10 cellular contexts compared by ENCODE assay signal in the genomic region with DNA sequence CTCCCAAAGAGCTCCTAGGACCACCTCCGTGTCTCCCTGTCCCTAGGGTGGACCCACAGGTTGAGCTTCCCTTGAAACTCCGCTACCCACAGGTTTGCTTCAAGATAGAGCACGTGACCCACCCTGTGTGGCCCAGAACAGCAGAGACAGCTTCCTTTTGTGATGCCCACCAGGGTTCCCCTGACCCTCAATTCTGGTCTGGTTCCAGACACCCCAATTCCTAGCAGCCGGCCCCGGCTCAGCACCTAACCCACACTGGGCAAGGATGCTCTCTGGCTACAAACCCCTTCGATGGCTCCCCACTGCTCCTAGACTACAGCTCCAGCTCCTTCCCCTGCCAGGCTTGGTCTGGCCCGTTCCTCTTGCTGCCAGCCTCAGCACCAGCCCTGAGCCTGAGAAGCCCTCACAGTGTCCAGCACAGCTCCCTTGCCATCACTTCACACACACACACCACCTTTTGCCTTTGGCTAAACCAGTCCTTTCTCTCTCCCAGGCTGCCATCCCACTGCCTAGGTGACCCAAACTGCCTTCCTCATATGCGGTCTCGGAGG. TPM values are rescaled to one million over a fixed set of nuclear protein-coding genes. Genes with fewer than 3 reads are reported as not detected.
A peak's percentile ranks its signal among the peaks of the same experiment; 100 is the strongest.
DNase-seq lines count a peak whose midpoint lies in the region; ATAC-seq and TF ChIP-seq lines count a peak whose summit lies in the region.
"Had no signal": no experiment of that assay in that cellular context is flagged by ENCODE, and none has a peak within 500 bp of the region (broad histone marks: within the 10 kb centered on the region; RNA-seq: fewer than 3 reads in every experiment).

No MANE protein-coding gene starts in this region.

- no peaks in the 10 kb centered on the region for H3K36me3 Mint-ChIP-seq in activated CD4-positive, alpha-beta T cell treated with anti-CD3 and anti-CD28 coated beads, Interleukin-2, amount 10 ng/mL, durations not matched to agents 7 days and 5 days (ENCODE audit: low read depth)
- H3K36me3 Mint-ChIP-seq in effector memory CD8-positive, alpha-beta T cell (ENCODE audit: insufficient read depth) = peaks cover 2% of the 10 kb centered on the region

- H3K27me3 ChIP-seq in NT2/D1 (ENCODE audit: insufficient read depth, insufficient read length) (no peaks in the 10 kb centered on the region), sigmoid colon (peaks cover 0 to 9% (median 0%) of the 10 kb centered on the region in 3 donors), smooth muscle cell (ENCODE audit: low read depth) (peaks cover 18% of the 10 kb centered on the region)

- peak overlapping the region; percentile 69 for H3K4me3 Mint-ChIP-seq in activated CD4-positive, alpha-beta T cell treated with anti-CD3 and anti-CD28 coated beads, Interleukin-2, amount 10 ng/mL, durations not matched to agents 7 days and 5 days
- peak overlapping the region; percentile 72 to 76 for H3K4me3 Mint-ChIP-seq in effector memory CD8-positive, alpha-beta T cell

- H3K79me2 ChIP-seq in smooth muscle cell (ENCODE audit: low read depth) = no peaks in the 10 kb centered on the region

- no peaks in the 10 kb centered on the region for H3F3A ChIP-seq in smooth muscle cell (ENCODE audit: low read depth)

- no peak overlapping the region for H3K27ac ChIP-seq in sigmoid colon
- no peak overlapping the region for H3K27ac ChIP-seq in smooth muscle cell (ENCODE audit: low read depth)
- H3K27ac ChIP-seq: lower lobe of right lung had no signal

- H3K27ac Mint-ChIP-seq in activated CD4-positive, alpha-beta T cell treated with anti-CD3 and anti-CD28 coated beads, Interleukin-2, amount 10 ng/mL, durations not matched to agents 7 days and 5 days = no peak overlapping the region
- H3K27ac Mint-ChIP-seq in effector memory CD8-positive, alpha-beta T cell = no peak overlapping the region

- POLR2A ChIA-PET in activated CD4-positive, alpha-beta T cell treated with anti-CD3 and anti-CD28 coated beads, Interleukin-2, amount 10 ng/mL, durations not matched to agents 7 days and 5 days (lab: Charles Lee) = interaction anchor here (0.6 kb wide), 1 partner anchor 12 kb away, joined by 3 read pairs; no protein-coding TSS in a partner anchor

- H3K4me2 ChIP-seq in smooth muscle cell = no peak overlapping the region

- intact Hi-C loops in sigmoid colon (cut with DNase I) = loop anchor here (2.0 to 5.0 kb wide), 2 partner anchors 40 to 113 kb away; no protein-coding TSS in a partner anchor

- H3K4me1 Mint-ChIP-seq in activated CD4-positive, alpha-beta T cell treated with anti-CD3 and anti-CD28 coated beads, Interleukin-2, amount 10 ng/mL, durations not matched to agents 7 days and 5 days = peaks cover 7% of the 10 kb centered on the region
- H3K4me1 Mint-ChIP-seq in effector memory CD8-positive, alpha-beta T cell (ENCODE audit: low read depth in 2 of 2) = peaks cover 6% of the 10 kb centered on the region in 2 donors

- TF ChIP-seq CTCF in sigmoid colon (IDR thresholded peaks at IDR 0.05) (no peak), smooth muscle cell (IDR thresholded peaks at IDR 0.05; ENCODE audit: borderline replicate concordance, insufficient read depth, poor library complexity, severe bottlenecking) (no peak)

- no peaks in the 10 kb centered on the region for H4K20me1 ChIP-seq in smooth muscle cell (ENCODE audit: low read depth)

- ATAC-seq in effector memory CD8-positive, alpha-beta T cell (replicated peaks) = no peak

- H3K27me3 Mint-ChIP-seq in activated CD4-positive, alpha-beta T cell treated with anti-CD3 and anti-CD28 coated beads, Interleukin-2, amount 10 ng/mL, durations not matched to agents 7 days and 5 days = peaks cover 22% of the 10 kb centered on the region
- peaks cover 10 to 28% of the 10 kb centered on the region in 2 donors for H3K27me3 Mint-ChIP-seq in effector memory CD8-positive, alpha-beta T cell

- TF ChIP-seq EP300 in sigmoid colon (IDR thresholded peaks at IDR 0.05) = no peak

- H3K4me3 ChIP-seq in NT2/D1 (ENCODE audit: insufficient read length, low read depth) (no peak overlapping the region), sigmoid colon (no peak overlapping the region), smooth muscle cell (no peak overlapping the region)
- H3K4me3 ChIP-seq: lower lobe of right lung had no signal

- H3K9ac ChIP-seq in NT2/D1 (ENCODE audit: insufficient read length, low read depth) = peak overlapping the region; percentile 21
- no peak overlapping the region for H3K9ac ChIP-seq in smooth muscle cell (ENCODE audit: low read depth)

- 75 to 76% methylated on average over 9 of the region's 9 CpGs for WGBS in sigmoid colon, 2 donors
- WGBS in smooth muscle cell (ENCODE audit: low lambda C conversion rate) = 80% methylated on average over 9 of the region's 9 CpGs

- no peak overlapping the region for H2AFZ ChIP-seq in smooth muscle cell (ENCODE audit: low read depth)

- H3K9me3 Mint-ChIP-seq in activated CD4-positive, alpha-beta T cell treated with anti-CD3 and anti-CD28 coated beads, Interleukin-2, amount 10 ng/mL, durations not matched to agents 7 days and 5 days = no peaks in the 10 kb centered on the region
- H3K9me3 Mint-ChIP-seq in effector memory CD8-positive, alpha-beta T cell = no peaks in the 10 kb centered on the region

- H3K4me1 ChIP-seq in NT2/D1 (ENCODE audit: insufficient read depth, insufficient read length) (no peaks in the 10 kb centered on the region), sigmoid colon (peaks cover 0 to 3% (median 0%) of the 10 kb centered on the region in 4 donors), smooth muscle cell (ENCODE audit: low read depth) (no peaks in the 10 kb centered on the region)
- H3K4me1 ChIP-seq: lower lobe of right lung had no signal

- TF ChIP-seq POLR2A in sigmoid colon (IDR thresholded peaks at IDR 0.05) = no peak

- no peaks in the 10 kb centered on the region for H3K9me3 ChIP-seq in NT2/D1 (ENCODE audit: insufficient read depth, low read length)
- H3K9me3 ChIP-seq in sigmoid colon = no peaks in the 10 kb centered on the region
- no peaks in the 10 kb centered on the region for H3K9me3 ChIP-seq in smooth muscle cell (replicated peaks; ENCODE audit: low read depth)
- H3K9me3 ChIP-seq: lower lobe of right lung had no signal

- H3K36me3 ChIP-seq in NT2/D1 (ENCODE audit: insufficient read depth, insufficient read length, low read length) (no peaks in the 10 kb centered on the region), sigmoid colon (no peaks in the 10 kb centered on the region), smooth muscle cell (ENCODE audit: low read depth) (no peaks in the 10 kb centered on the region)
- H3K36me3 ChIP-seq: lower lobe of right lung had no signal

- CTCF ChIA-PET in activated CD4-positive, alpha-beta T cell treated with anti-CD3 and anti-CD28 coated beads, Interleukin-2, amount 10 ng/mL, durations not matched to agents 7 days and 5 days (lab: Charles Lee) = interaction anchor here (0.8 to 2.9 kb wide), 15 partner anchors 9 to 725 kb away, joined by 3 to 13 read pairs (median 4); no protein-coding TSS in a partner anchor

- no peak for DNase-seq in activated CD4-positive, alpha-beta T cell treated with anti-CD3 and anti-CD28 coated beads, Interleukin-2, amount 10 ng/mL, durations not matched to agents 7 days and 5 days
- DNase-seq in activated CD4-positive, alpha-beta T cell treated with anti-CD3 and anti-CD28 coated beads for 48 hours = no peak
- no peak for DNase-seq in NT2/D1 (ENCODE audit: low read depth, low spot score)
- no peak for DNase-seq in effector memory CD8-positive, alpha-beta T cell
- peak; percentile 57 for DNase-seq in sigmoid colon
- no peak for DNase-seq in NOMO-1 treated with DMSO at 0.1 percent for 48 hours (lab: John Stamatoyannopoulos, UW; ENCODE audit: unreplicated experiment)
- DNase-seq in smooth muscle cell (lab: John Stamatoyannopoulos, UW; ENCODE audit: unreplicated experiment) = no peak
- DNase-seq in NCI-H187 treated with DMSO at 0.1 percent for 48 hours (lab: John Stamatoyannopoulos, UW) = no peak

RNA-seq across cellular contexts. Expression of a gene that starts 6.3 kb away (rescaled TPM):
- total RNA-seq in activated CD4-positive, alpha-beta T cell treated with anti-CD3 and anti-CD28 coated beads, Interleukin-2, amount 10 ng/mL, durations not matched to agents 7 days and 5 days = not detected
- 100 to 1,000 TPM in 1 of 4 donors, 10 to 100 TPM in 3; 33.9 to 135 (median 64.2) TPM for total RNA-seq in sigmoid colon
- 1 to 10 TPM in 1 of 3 donors, not detected in 2; 4.6 TPM for polyA plus RNA-seq in sigmoid colon
- total RNA-seq in smooth muscle cell = 4.0 and 6.4 TPM in 2 replicates
- polyA plus RNA-seq in smooth muscle cell = 2.8 and 9.2 TPM in 2 replicates
- total RNA-seq: lower lobe of right lung had no signal

RNA-seq across cellular contexts. Expression of a gene that starts 20.4 kb away (rescaled TPM):
- total RNA-seq in activated CD4-positive, alpha-beta T cell treated with anti-CD3 and anti-CD28 coated beads, Interleukin-2, amount 10 ng/mL, durations not matched to agents 7 days and 5 days = not detected
- total RNA-seq in sigmoid colon = not detected
- under 1 TPM in 1 of 3 donors, not detected in 2; 0.06 TPM for polyA plus RNA-seq in sigmoid colon
- 3.0 and 4.7 TPM in 2 replicates for total RNA-seq in smooth muscle cell
- 7.2 and 11.3 TPM in 2 replicates for polyA plus RNA-seq in smooth muscle cell
- total RNA-seq: lower lobe of right lung had no signal
- polyA plus RNA-seq: right cardiac atrium had no signal

RNA-seq across cellular contexts. Expression of a gene that starts 20.4 kb away (rescaled TPM):
- total RNA-seq in activated CD4-positive, alpha-beta T cell treated with anti-CD3 and anti-CD28 coated beads, Interleukin-2, amount 10 ng/mL, durations not matched to agents 7 days and 5 days = under 1 TPM; 0.65 to 0.69 TPM
- total RNA-seq in sigmoid colon (10 to 100 TPM; 31.9 to 60.7 (median 35.1) TPM), smooth muscle cell (42.6 and 45.2 TPM in 2 replicates)
- polyA plus RNA-seq in sigmoid colon (100 to 1,000 TPM in 1 of 3 donors, 10 to 100 TPM in 2; 67.9 to 158 (median 70.5) TPM), smooth muscle cell (98.1 and 128 TPM in 2 replicates)

RNA-seq across cellular contexts. Expression of a gene that starts 56.8 kb away (rescaled TPM):
- total RNA-seq in activated CD4-positive, alpha-beta T cell treated with anti-CD3 and anti-CD28 coated beads, Interleukin-2, amount 10 ng/mL, durations not matched to agents 7 days and 5 days = 100 to 1,000 TPM; 142 to 148 TPM
- total RNA-seq in sigmoid colon (100 to 1,000 TPM in 1 of 4 donors, 10 to 100 TPM in 3; 59.3 to 124 (median 70.4) TPM), smooth muscle cell (128 and 139 TPM in 2 replicates)
- polyA plus RNA-seq in sigmoid colon (100 to 1,000 TPM in 1 of 3 donors, 10 to 100 TPM in 2; 61.3 to 216 (median 70.9) TPM), smooth muscle cell (207 and 260 TPM in 2 replicates)

RNA-seq across cellular contexts. Expression of a gene that starts 57.3 kb away (rescaled TPM):
- total RNA-seq in activated CD4-positive, alpha-beta T cell treated with anti-CD3 and anti-CD28 coated beads, Interleukin-2, amount 10 ng/mL, durations not matched to agents 7 days and 5 days = 10 to 100 TPM; 15.4 to 16.0 TPM
- total RNA-seq in sigmoid colon = 10 to 100 TPM; 11.0 to 21.3 (median 18.3) TPM
- 10 to 100 TPM in 1 of 3 donors, 1 to 10 TPM in 2; 1.8 to 12.8 (median 3.2) TPM for polyA plus RNA-seq in sigmoid colon
- 6.2 and 7.1 TPM in 2 replicates for total RNA-seq in smooth muscle cell
- 9.4 and 10.9 TPM in 2 replicates for polyA plus RNA-seq in smooth muscle cell

Comparison
In these comparisons a context has a peak if more than half of its experiments do, and no peak if none do; other contexts are left out.
1. RNA of a gene that starts 20.4 kb away (total RNA-seq): 42.6 to 45.2 TPM in smooth muscle cell and 31.9 to 60.7 TPM in sigmoid colon; 0.65 to 0.69 TPM in activated CD4-positive, alpha-beta T cell treated with anti-CD3 and anti-CD28 coated beads, Interleukin-2, amount 10 ng/mL, durations not matched to agents 7 days and 5 days; every median in the first group is over 10 times any median in the second.